In genomic region chr5:143350790-143351603, GRCh38 we compare ENCODE assay signal across 1 cellular context.
A peak's percentile ranks its signal among the peaks of the same experiment; 100 is the strongest.
TF ChIP-seq lines count a peak whose summit lies in the region.

No MANE protein-coding gene starts in this region.

TF ChIP-seq in HEK293, 187 proteins besides CTCF, POLR2A, EP300 and RAD21 (continued from another document):
- TF ChIP-seq PRDM2 (tag by site-specific recombination; IDR thresholded peaks at IDR 0.05; ENCODE audit: borderline replicate concordance) (no peak), ZNF704 (tag by site-specific recombination; IDR thresholded peaks at IDR 0.05) (no peak), TSHZ1 (tag by site-specific recombination; IDR thresholded peaks at IDR 0.05; ENCODE audit: borderline replicate concordance) (no peak), ZBTB20 (tag by site-specific recombination; IDR thresholded peaks at IDR 0.05) (no peak), ZNF518A (tag by site-specific recombination; conservative IDR thresholded peaks at IDR 0.05; ENCODE audit: low read depth) (no peak), ZNF239 (tag by site-specific recombination; IDR thresholded peaks at IDR 0.05) (no peak), ZNF223 (tag by site-specific recombination; IDR thresholded peaks at IDR 0.05) (no peak), ZNF658 (tag by site-specific recombination; IDR thresholded peaks at IDR 0.05) (no peak), HIC1 (tag by site-specific recombination; IDR thresholded peaks at IDR 0.05) (peak; percentile 80), KLF7 (tag by site-specific recombination; IDR thresholded peaks at IDR 0.05; ENCODE audit: borderline replicate concordance) (no peak), SP2 (tag by site-specific recombination; IDR thresholded peaks at IDR 0.05) (no peak), TRIM28 (IDR thresholded peaks at IDR 0.05; ENCODE audit: borderline replicate concordance, low read length) (no peak), PRDM1 (tag by site-specific recombination; IDR thresholded peaks at IDR 0.05) (peak; percentile 88), ZNF555 (tag by site-specific recombination; conservative IDR thresholded peaks at IDR 0.05) (no peak), ZNF830 (tag by site-specific recombination; IDR thresholded peaks at IDR 0.05; ENCODE audit: low read depth) (no peak), ZSCAN30 (tag by site-specific recombination; IDR thresholded peaks at IDR 0.05) (no peak), ZNF843 (tag by site-specific recombination; IDR thresholded peaks at IDR 0.05) (0 out of 2 replicates have a peak, but pooled peaks have one; percentile 33), ZNF148 (tag by site-specific recombination; IDR thresholded peaks at IDR 0.05; ENCODE audit: borderline replicate concordance) (no peak), ZNF202 (tag by site-specific recombination; IDR thresholded peaks at IDR 0.05; ENCODE audit: borderline replicate concordance) (no peak), ZNF580 (tag by site-specific recombination; IDR thresholded peaks at IDR 0.05) (0 out of 2 replicates have a peak, but pooled peaks have one; percentile 32), WT1 (tag by site-specific recombination; IDR thresholded peaks at IDR 0.05) (no peak), ZNF10 (tag by site-specific recombination; IDR thresholded peaks at IDR 0.05) (no peak), ZNF549 (tag by site-specific recombination; IDR thresholded peaks at IDR 0.05) (no peak), ZNF2 (tag by site-specific recombination; IDR thresholded peaks at IDR 0.05) (no peak), ZNF26 (tag by site-specific recombination; IDR thresholded peaks at IDR 0.05) (no peak), KLF8 (tag by site-specific recombination; IDR thresholded peaks at IDR 0.05) (no peak), ZFHX2 (tag by site-specific recombination; conservative IDR thresholded peaks at IDR 0.05) (peak; percentile 46; the same call in 1 of the 2 replicates), ZNF747 (tag by site-specific recombination; IDR thresholded peaks at IDR 0.05) (no peak), ZNF426 (tag by site-specific recombination; IDR thresholded peaks at IDR 0.05) (no peak), ZNF621 (tag by site-specific recombination; IDR thresholded peaks at IDR 0.05) (no peak)
